Comparison of ENCODE assay signal across 21 cellular contexts in the genomic region with DNA sequence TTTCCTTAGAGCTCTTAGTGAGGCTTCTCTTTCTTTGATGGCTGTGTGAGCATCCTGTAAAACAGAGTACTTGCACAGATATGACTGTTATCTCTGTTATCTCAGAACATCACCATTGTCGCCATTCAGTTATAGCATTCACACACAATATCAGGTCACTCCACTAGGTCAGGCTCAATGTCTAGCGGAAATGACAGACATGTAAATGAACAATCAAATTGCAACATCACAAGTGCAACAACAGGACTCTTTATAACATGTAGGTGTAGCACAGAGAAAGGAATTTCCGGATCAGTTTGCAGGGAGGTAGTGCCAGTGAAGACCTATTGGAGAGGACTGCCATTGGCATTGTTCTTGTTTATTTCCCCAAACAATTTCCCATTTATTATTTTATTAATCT. TPM values are rescaled to one million over a fixed set of nuclear protein-coding genes. Genes with fewer than 3 reads are reported as not detected.
DNase-seq lines count a peak whose midpoint lies in the region; TF ChIP-seq lines count a peak whose summit lies in the region.
"Had no signal": no experiment of that assay in that cellular context is flagged by ENCODE, and none has a peak within 500 bp of the region (broad histone marks: within the 10 kb centered on the region; RNA-seq: fewer than 3 reads in every experiment).

No MANE protein-coding gene starts in this region.

- no peaks in the 10 kb centered on the region for H3K4me1 Mint-ChIP-seq in MCF 10A (ENCODE audit: insufficient read depth, unreplicated experiment)
- H3K4me1 Mint-ChIP-seq: CD14-positive monocyte; CD8-positive, alpha-beta memory T cell; GM23338 had no signal

- H3K4me3 ChIP-seq in breast epithelium: no peak overlapping the region
- H3K4me3 ChIP-seq: A549; BLaER1 treated with 17β-estradiol and CSF1 and Interleukin-3, amounts not matched to agents 10 nM and 100 nM; GM23338 had no signal

- no peak overlapping the region for H3K4me3 Mint-ChIP-seq in MCF 10A (ENCODE audit: unreplicated experiment)
- H3K4me3 Mint-ChIP-seq: CD14-positive monocyte; CD4-positive, alpha-beta T cell; CD8-positive, alpha-beta memory T cell; GM23338; H9 had no signal

- CTCF ChIA-PET in MCF 10A (lab: Yijun Ruan, JAX): no interaction called here

- H3K27me3 Mint-ChIP-seq in MCF 10A (ENCODE audit: insufficient read depth, unreplicated experiment): peaks cover 77% of the 10 kb centered on the region
- H3K27me3 Mint-ChIP-seq: CD4-positive, alpha-beta T cell; CD8-positive, alpha-beta memory T cell had no signal

- TF ChIP-seq POLR2A in breast epithelium (IDR thresholded peaks at IDR 0.05): no peak

- H3K4me1 ChIP-seq in breast epithelium: no peaks in the 10 kb centered on the region
- H3K4me1 ChIP-seq: A549; BE2C; BLaER1 treated with 17β-estradiol and CSF1 and Interleukin-3, amounts not matched to agents 10 nM and 100 nM had no signal

- H3K36me3 ChIP-seq in breast epithelium: no peaks in the 10 kb centered on the region
- H3K36me3 ChIP-seq: BE2C; BLaER1 treated with 17β-estradiol and CSF1 and Interleukin-3, amounts not matched to agents 10 nM and 100 nM had no signal

- DNase-seq in MCF 10A (ENCODE audit: unreplicated experiment) (peak; percentile 8), breast epithelium (ENCODE audit: low spot score in 2 of 2) (no peak), HT1080 (ENCODE audit: low read depth) (peak; percentile 1), SW480 (ENCODE audit: low spot score) (peak; percentile 0), retina (no peak), T-helper 9 cell (no peak), DMS 273 (lab: John Stamatoyannopoulos, UW; ENCODE audit: unreplicated experiment) (no peak)
- DNase-seq: 8988T; ACHN; AML-193; BE2C; CD4-positive, alpha-beta T cell; CD8-positive, alpha-beta memory T cell; DMS53; DMS79 treated with DMSO at 0.1 percent for 48 hours; GF-D8; H9 had no signal

- POLR2A ChIA-PET in MCF 10A (lab: Yijun Ruan, JAX): no interaction called here

- intact Hi-C loops in MCF 10A (cut with micrococcal nuclease): no loop called here
- intact Hi-C loops in breast epithelium (cut with DNase I; ENCODE audit: low total_unique reads): no loop called here

- H3K9me3 Mint-ChIP-seq in MCF 10A (ENCODE audit: unreplicated experiment): peaks cover 6% of the 10 kb centered on the region
- H3K9me3 Mint-ChIP-seq: GM23338 had no signal

- peaks cover 0 to 22% of the 10 kb centered on the region in 2 donors for H3K27me3 ChIP-seq in breast epithelium
- H3K27me3 ChIP-seq: BE2C had no signal

- BruUV-seq in MCF 10A (replicated peaks; lab: Mats Ljungman, UMichigan): no TSS peak

- no peak overlapping the region for H3K27ac ChIP-seq in breast epithelium
- H3K27ac ChIP-seq: A549; BLaER1 treated with 17β-estradiol and CSF1 and Interleukin-3, amounts not matched to agents 10 nM and 100 nM had no signal

- H3K27ac Mint-ChIP-seq in MCF 10A (ENCODE audit: low read depth, unreplicated experiment): no peak overlapping the region
- H3K27ac Mint-ChIP-seq: CD14-positive monocyte; CD4-positive, alpha-beta T cell; CD8-positive, alpha-beta memory T cell; GM23338; H9 had no signal

- TF ChIP-seq CTCF in MCF 10A (IDR thresholded peaks at IDR 0.05; ENCODE audit: unreplicated experiment): no peak
- no peak for TF ChIP-seq CTCF in breast epithelium (IDR thresholded peaks at IDR 0.05)

- H3K9me3 ChIP-seq in breast epithelium: no peaks in the 10 kb centered on the region
- H3K9me3 ChIP-seq: A549; BE2C; BLaER1 treated with 17β-estradiol and CSF1 and Interleukin-3, amounts not matched to agents 10 nM and 100 nM had no signal

- no peaks in the 10 kb centered on the region for H3K36me3 Mint-ChIP-seq in MCF 10A (ENCODE audit: insufficient read depth, unreplicated experiment)
- H3K36me3 Mint-ChIP-seq: CD14-positive monocyte; CD8-positive, alpha-beta memory T cell had no signal

RNA-seq across cellular contexts. Expression of a gene that starts 43.2 kb away (rescaled TPM):
- total RNA-seq in MCF 10A (2022) (not detected in 2 replicates), breast epithelium (10 to 100 TPM in 1 of 3 donors, 1 to 10 TPM in 1, under 1 TPM in 1; 0.96 to 15.1 (median 7.5) TPM)
- total RNA-seq in HT1080 (2014; rRNA removed; shearing (Covaris generic)): 0.47 and 0.84 TPM in 2 replicates
- 0.64 and 0.70 TPM in 2 replicates for polyA plus RNA-seq in HT1080 (2015; cell fraction: cytosol; rRNA removed)
- polyA plus RNA-seq in HT1080 (2015; cell fraction: nucleus; rRNA removed): 1.4 and 1.7 TPM in 2 replicates
- total RNA-seq: CD4-positive, alpha-beta T cell; CD8-positive, alpha-beta memory T cell had no signal
- polyA plus RNA-seq: CD14-positive monocyte; CD8-positive, alpha-beta memory T cell had no signal

Comparison
In these comparisons a context has a peak if more than half of its experiments do, and no peak if none do; other contexts are left out.
1. DNase-seq: peak in MCF 10A (single experiment), HT1080 (single experiment) and SW480 (single experiment); none in breast epithelium (0 of 2), retina (single experiment), T-helper 9 cell (single experiment) and DMS 273 (single experiment).